Comparison of ENCODE assay signal across 1 cellular context in the genomic region with DNA sequence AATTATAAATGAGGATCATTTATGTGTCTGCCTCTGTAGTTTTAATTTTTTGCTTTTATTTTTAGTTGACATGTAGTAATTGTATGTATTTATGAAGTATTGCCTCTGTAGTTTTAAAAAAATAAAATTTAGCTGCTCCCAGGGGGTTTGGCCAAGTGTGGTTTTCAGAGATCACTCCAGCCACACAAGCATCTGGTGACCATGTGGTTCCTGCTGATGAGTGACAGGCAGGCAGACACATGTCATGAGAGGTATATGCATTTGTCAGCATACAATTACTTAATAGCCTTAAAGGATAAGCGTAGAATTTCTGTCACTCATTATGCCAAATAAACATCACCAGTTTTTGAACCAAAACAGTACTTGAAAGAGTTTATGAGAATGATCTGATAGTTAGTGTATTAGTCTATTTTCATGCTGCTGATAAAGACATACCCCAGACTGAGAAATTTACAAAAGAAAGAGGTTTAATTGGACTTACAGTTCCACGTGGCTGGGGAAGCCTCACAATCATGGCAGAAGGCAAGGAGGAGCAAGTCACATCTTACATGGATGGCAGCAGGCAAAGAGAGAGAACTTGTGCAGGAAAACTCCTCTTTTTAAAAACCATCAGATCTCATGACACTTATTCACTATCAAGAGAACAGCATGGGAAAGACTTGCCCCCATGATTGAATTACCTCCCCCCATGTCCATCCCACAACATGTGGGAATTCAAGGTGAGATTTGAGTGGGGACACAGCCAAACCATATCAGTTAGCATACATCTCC.
TF ChIP-seq lines count a peak whose summit lies in the region.

No MANE protein-coding gene starts in this region.

TF ChIP-seq in GM12878, 131 proteins besides CTCF, POLR2A, EP300 and RAD21 (continued from another document):
- TF ChIP-seq BMI1 (IDR thresholded peaks at IDR 0.05; ENCODE audit: borderline replicate concordance) (no peak), HDAC6 (IDR thresholded peaks at IDR 0.05; ENCODE audit: unreplicated experiment) (no peak), ATF2 (IDR thresholded peaks at IDR 0.05; ENCODE audit: low read length) (0 out of 2 replicates have a peak, but pooled peaks have one; percentile 48), ATF7 (IDR thresholded peaks at IDR 0.05; ENCODE audit: low read depth) (0 out of 2 replicates have a peak, but pooled peaks have one; percentile 13), NR2C1 (IDR thresholded peaks at IDR 0.05) (no peak), NRF1 (conservative IDR thresholded peaks at IDR 0.05; ENCODE audit: low read depth, low read length) (no peak), MYC (IDR thresholded peaks at IDR 0.05; ENCODE audit: insufficient read depth, insufficient read length, insufficient replicate concordance, low read length, severe bottlenecking) (no peak), MXI1 (IDR thresholded peaks at IDR 0.05; ENCODE audit: low read depth, low read length) (no peak), BHLHE40 (IDR thresholded peaks at IDR 0.05; ENCODE audit: borderline replicate concordance in 1 of 2, low read depth in 2 of 2, low read length in 1 of 2) (peak; percentile 30 to 62; a peak in 2 of 4 replicates), POU2F2 (IDR thresholded peaks at IDR 0.05; ENCODE audit: borderline replicate concordance, low read depth, low read length) (no peak; the same call in 2 of the 3 replicates), WRNIP1 (IDR thresholded peaks at IDR 0.05; ENCODE audit: borderline replicate concordance, low read depth, low read length) (no peak), PKNOX1 (IDR thresholded peaks at IDR 0.05) (peak; percentile 97), ZNF24 (IDR thresholded peaks at IDR 0.05) (no peak), BRCA1 (IDR thresholded peaks at IDR 0.05; ENCODE audit: low read depth, low read length) (no peak), NR2F1 (conservative IDR thresholded peaks at IDR 0.05) (no peak), YY1 (IDR thresholded peaks at IDR 0.05; ENCODE audit: low read depth, low read length) (no peak), JUND (IDR thresholded peaks at IDR 0.05; ENCODE audit: low read depth, low read length) (no peak), FOXK2 (IDR thresholded peaks at IDR 0.05) (no peak), MEF2B (IDR thresholded peaks at IDR 0.05; ENCODE audit: partially characterized antibody, poor library complexity, severe bottlenecking) (peak; percentile 82), NFXL1 (IDR thresholded peaks at IDR 0.05; ENCODE audit: borderline replicate concordance) (no peak), IKZF1 (conservative IDR thresholded peaks at IDR 0.05) (no peak), ZBED1 (IDR thresholded peaks at IDR 0.05; ENCODE audit: borderline replicate concordance) (no peak), CHD2 (IDR thresholded peaks at IDR 0.05; ENCODE audit: borderline replicate concordance, low read depth, low read length) (no peak)
- TF ChIP-seq, protein P1, sequence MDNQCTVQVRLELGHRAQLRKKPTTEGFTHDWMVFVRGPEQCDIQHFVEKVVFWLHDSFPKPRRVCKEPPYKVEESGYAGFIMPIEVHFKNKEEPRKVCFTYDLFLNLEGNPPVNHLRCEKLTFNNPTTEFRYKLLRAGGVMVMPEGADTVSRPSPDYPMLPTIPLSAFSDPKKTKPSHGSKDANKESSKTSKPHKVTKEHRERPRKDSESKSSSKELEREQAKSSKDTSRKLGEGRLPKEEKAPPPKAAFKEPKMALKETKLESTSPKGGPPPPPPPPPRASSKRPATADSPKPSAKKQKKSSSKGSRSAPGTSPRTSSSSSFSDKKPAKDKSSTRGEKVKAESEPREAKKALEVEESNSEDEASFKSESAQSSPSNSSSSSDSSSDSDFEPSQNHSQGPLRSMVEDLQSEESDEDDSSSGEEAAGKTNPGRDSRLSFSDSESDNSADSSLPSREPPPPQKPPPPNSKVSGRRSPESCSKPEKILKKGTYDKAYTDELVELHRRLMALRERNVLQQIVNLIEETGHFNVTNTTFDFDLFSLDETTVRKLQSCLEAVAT (IDR thresholded peaks at IDR 0.05), result no peak
- TF ChIP-seq, protein P2, sequence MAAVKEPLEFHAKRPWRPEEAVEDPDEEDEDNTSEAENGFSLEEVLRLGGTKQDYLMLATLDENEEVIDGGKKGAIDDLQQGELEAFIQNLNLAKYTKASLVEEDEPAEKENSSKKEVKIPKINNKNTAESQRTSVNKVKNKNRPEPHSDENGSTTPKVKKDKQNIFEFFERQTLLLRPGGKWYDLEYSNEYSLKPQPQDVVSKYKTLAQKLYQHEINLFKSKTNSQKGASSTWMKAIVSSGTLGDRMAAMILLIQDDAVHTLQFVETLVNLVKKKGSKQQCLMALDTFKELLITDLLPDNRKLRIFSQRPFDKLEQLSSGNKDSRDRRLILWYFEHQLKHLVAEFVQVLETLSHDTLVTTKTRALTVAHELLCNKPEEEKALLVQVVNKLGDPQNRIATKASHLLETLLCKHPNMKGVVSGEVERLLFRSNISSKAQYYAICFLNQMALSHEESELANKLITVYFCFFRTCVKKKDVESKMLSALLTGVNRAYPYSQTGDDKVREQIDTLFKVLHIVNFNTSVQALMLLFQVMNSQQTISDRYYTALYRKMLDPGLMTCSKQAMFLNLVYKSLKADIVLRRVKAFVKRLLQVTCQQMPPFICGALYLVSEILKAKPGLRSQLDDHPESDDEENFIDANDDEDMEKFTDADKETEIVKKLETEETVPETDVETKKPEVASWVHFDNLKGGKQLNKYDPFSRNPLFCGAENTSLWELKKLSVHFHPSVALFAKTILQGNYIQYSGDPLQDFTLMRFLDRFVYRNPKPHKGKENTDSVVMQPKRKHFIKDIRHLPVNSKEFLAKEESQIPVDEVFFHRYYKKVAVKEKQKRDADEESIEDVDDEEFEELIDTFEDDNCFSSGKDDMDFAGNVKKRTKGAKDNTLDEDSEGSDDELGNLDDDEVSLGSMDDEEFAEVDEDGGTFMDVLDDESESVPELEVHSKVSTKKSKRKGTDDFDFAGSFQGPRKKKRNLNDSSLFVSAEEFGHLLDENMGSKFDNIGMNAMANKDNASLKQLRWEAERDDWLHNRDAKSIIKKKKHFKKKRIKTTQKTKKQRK (IDR thresholded peaks at IDR 0.05; ENCODE audit: low read depth, low read length), result no peak
- TF ChIP-seq, protein P3, sequence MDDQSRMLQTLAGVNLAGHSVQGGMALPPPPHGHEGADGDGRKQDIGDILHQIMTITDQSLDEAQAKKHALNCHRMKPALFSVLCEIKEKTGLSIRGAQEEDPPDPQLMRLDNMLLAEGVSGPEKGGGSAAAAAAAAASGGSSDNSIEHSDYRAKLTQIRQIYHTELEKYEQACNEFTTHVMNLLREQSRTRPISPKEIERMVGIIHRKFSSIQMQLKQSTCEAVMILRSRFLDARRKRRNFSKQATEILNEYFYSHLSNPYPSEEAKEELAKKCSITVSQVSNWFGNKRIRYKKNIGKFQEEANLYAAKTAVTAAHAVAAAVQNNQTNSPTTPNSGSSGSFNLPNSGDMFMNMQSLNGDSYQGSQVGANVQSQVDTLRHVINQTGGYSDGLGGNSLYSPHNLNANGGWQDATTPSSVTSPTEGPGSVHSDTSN (IDR thresholded peaks at IDR 0.05; ENCODE audit: insufficient replicate concordance, low read depth, low read length), result peak; percentile 90
- TF ChIP-seq, protein P4, sequence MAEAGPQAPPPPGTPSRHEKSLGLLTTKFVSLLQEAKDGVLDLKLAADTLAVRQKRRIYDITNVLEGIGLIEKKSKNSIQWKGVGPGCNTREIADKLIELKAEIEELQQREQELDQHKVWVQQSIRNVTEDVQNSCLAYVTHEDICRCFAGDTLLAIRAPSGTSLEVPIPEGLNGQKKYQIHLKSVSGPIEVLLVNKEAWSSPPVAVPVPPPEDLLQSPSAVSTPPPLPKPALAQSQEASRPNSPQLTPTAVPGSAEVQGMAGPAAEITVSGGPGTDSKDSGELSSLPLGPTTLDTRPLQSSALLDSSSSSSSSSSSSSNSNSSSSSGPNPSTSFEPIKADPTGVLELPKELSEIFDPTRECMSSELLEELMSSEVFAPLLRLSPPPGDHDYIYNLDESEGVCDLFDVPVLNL (IDR thresholded peaks at IDR 0.05; ENCODE audit: low read depth, low read length), result no peak
- TF ChIP-seq, protein P5, sequence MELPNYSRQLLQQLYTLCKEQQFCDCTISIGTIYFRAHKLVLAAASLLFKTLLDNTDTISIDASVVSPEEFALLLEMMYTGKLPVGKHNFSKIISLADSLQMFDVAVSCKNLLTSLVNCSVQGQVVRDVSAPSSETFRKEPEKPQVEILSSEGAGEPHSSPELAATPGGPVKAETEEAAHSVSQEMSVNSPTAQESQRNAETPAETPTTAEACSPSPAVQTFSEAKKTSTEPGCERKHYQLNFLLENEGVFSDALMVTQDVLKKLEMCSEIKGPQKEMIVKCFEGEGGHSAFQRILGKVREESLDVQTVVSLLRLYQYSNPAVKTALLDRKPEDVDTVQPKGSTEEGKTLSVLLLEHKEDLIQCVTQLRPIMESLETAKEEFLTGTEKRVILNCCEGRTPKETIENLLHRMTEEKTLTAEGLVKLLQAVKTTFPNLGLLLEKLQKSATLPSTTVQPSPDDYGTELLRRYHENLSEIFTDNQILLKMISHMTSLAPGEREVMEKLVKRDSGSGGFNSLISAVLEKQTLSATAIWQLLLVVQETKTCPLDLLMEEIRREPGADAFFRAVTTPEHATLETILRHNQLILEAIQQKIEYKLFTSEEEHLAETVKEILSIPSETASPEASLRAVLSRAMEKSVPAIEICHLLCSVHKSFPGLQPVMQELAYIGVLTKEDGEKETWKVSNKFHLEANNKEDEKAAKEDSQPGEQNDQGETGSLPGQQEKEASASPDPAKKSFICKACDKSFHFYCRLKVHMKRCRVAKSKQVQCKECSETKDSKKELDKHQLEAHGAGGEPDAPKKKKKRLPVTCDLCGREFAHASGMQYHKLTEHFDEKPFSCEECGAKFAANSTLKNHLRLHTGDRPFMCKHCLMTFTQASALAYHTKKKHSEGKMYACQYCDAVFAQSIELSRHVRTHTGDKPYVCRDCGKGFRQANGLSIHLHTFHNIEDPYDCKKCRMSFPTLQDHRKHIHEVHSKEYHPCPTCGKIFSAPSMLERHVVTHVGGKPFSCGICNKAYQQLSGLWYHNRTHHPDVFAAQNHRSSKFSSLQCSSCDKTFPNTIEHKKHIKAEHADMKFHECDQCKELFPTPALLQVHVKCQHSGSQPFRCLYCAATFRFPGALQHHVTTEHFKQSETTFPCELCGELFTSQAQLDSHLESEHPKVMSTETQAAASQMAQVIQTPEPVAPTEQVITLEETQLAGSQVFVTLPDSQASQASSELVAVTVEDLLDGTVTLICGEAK (IDR thresholded peaks at IDR 0.05; ENCODE audit: borderline replicate concordance), result no peak
TF ChIP-seq in GM12878: peak in this region for 8.
